15 cellular contexts compared by ENCODE assay signal in the genomic region with DNA sequence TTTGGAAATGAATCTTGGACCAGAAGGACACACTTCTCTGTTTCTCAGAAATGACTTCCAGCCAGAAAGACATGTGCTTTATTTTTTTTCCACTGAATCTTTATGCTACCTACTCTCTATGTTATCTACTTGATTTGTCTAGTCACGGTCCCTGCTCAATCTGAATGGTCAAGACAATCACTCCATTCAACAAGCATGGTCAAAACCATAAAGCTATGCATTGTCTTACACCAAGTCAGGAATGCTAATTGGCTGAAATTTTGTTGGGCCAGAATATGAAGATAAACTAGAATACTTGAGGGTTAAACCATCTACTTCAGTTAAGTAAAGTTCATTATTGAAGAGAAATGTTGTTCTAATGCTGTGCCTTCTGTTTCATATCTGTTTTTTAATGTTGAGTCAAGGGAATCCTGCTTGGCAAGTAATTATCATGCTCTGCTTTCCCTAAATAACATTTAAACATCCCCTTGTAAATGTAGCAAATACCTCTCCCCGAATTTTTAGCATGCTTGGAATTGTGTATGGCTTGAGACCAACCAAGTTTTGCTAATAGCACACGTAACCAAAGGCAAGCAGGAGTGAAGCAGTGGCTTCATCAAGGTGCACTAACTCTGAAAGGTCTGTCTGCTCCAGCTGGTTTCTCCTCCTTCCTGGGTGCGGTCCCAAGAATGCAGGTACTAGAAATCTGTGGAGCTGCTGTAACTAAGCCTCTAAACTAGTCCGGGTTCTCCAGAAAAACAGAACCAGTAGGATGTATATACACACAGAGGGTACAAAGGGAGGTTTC.
"Had no signal": no experiment of that assay in that cellular context is flagged by ENCODE, and none has a peak within 500 bp of the region (broad histone marks: within the 10 kb centered on the region; RNA-seq: fewer than 3 reads in every experiment).

No MANE protein-coding gene starts in this region.

- H3K9me3 ChIP-seq: adrenal gland, transverse colon had no signal

- DNase-seq: activated CD4-positive, alpha-beta T cell treated with anti-CD3 and anti-CD28 coated beads, Interleukin-2, amount 50 U/mL, for 1 hour; activated naive CD4-positive, alpha-beta T cell treated with anti-CD3 and anti-CD28 coated beads, Interleukin-2, amount 50 U/mL, for 16 hours; adrenal gland; central memory CD4-positive, alpha-beta T cell; effector CD8-positive, alpha-beta T cell; erythroblast; foreskin fibroblast; head of caudate nucleus; natural killer cell; right cardiac atrium; spleen; stimulated activated CD4-positive, alpha-beta T cell treated with anti-CD3 and anti-CD28 coated beads, Interleukin-2, amount 100 ng/mL, for 24 hours; stimulated activated naive B cell treated with anti-CD40 and anti-IgM and Interleukin-4, amounts not matched to agents 10 μg/mL and 1 μg/mL and 100 μg/mL, for 72 hours; transverse colon had no signal

- H3K27ac ChIP-seq: adrenal gland, coronary artery, spleen, transverse colon had no signal

- H3K27me3 ChIP-seq: adrenal gland, spleen, transverse colon had no signal

- ATAC-seq: natural killer cell; right cardiac atrium; stimulated activated naive B cell treated with anti-CD40 and anti-IgM and Interleukin-4, amounts not matched to agents 10 μg/mL and 1 μg/mL and 100 μg/mL, for 72 hours had no signal

- H3K36me3 ChIP-seq: adrenal gland, spleen, transverse colon had no signal

- H3K4me3 ChIP-seq: adrenal gland, coronary artery, spleen, transverse colon had no signal
